ENCODE assay signal across 15 cellular contexts in the genomic region with DNA sequence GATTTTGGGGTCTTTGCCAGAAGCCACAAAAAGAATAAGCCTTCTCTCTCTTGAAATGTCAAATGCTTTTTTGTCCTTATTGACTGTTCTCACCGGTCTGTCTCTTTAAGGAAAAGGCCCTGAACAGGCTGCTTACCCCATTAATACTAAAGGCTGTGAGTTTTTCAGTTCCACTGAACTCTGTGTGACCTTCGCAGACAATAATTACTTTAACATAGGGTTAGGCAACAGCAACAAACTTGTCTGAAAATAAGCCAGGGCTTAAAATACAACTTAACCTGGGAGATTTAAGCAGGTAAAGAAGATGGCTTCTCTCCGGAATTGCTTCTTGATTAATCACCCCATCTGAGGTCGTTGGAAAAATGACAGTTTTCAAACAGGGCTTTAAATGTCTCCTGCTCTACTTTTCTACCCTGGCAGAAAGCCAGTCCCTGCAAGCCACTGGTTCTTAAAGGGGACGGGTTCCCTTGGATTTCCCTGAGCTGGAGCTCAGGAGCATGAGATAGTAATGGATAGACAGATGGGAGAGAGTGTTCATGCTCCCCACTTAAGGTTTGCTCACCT.
DNase-seq lines count a peak whose midpoint lies in the region; FAIRE-seq and TF ChIP-seq lines count a peak whose summit lies in the region.
"Had no signal": no experiment of that assay in that cellular context is flagged by ENCODE, and none has a peak within 500 bp of the region (broad histone marks: within the 10 kb centered on the region; RNA-seq: fewer than 3 reads in every experiment).

No MANE protein-coding gene starts in this region.

- no peak for FAIRE-seq in urothelium cell line (lab: Jason Lieb, UNC)
- FAIRE-seq: A549 had no signal

- no TSS peak for BruUV-seq in MCF 10A (replicated peaks; lab: Mats Ljungman, UMichigan)

- peak overlapping the region; percentile 46 to 50 for H3K27ac ChIP-seq in breast epithelium
- H3K27ac ChIP-seq: A549, dorsolateral prefrontal cortex had no signal

- no peak overlapping the region for H3K27ac Mint-ChIP-seq in MCF 10A (ENCODE audit: low read depth, unreplicated experiment)
- H3K27ac Mint-ChIP-seq: H9; naive thymus-derived CD8-positive, alpha-beta T cell had no signal

- TF ChIP-seq POLR2A in breast epithelium (IDR thresholded peaks at IDR 0.05) = no peak

- no peak overlapping the region for H3K4me3 Mint-ChIP-seq in MCF 10A (ENCODE audit: unreplicated experiment)
- H3K4me3 Mint-ChIP-seq: H9; naive thymus-derived CD8-positive, alpha-beta T cell had no signal

- no peaks in the 10 kb centered on the region for H3K4me1 ChIP-seq in breast epithelium
- H3K4me1 ChIP-seq: A549 had no signal

- CTCF ChIA-PET in MCF 10A (lab: Yijun Ruan, JAX) = no interaction called here

- H3K36me3 Mint-ChIP-seq in MCF 10A (ENCODE audit: insufficient read depth, unreplicated experiment) = no peaks in the 10 kb centered on the region
- H3K36me3 Mint-ChIP-seq: naive thymus-derived CD8-positive, alpha-beta T cell had no signal

- H3K27me3 Mint-ChIP-seq in MCF 10A (ENCODE audit: insufficient read depth, unreplicated experiment) = peaks cover 37% of the 10 kb centered on the region

- H3K27me3 ChIP-seq in breast epithelium = no peaks in the 10 kb centered on the region

- no peaks in the 10 kb centered on the region for H3K4me1 Mint-ChIP-seq in MCF 10A (ENCODE audit: insufficient read depth, unreplicated experiment)
- H3K4me1 Mint-ChIP-seq: H9 had no signal

- H3K4me3 ChIP-seq in breast epithelium (peak overlapping the region in 1 of 3 donors; percentile 5), choroid plexus epithelial cell (ENCODE audit: low read depth, low read length) (no peak overlapping the region)
- H3K4me3 ChIP-seq: A549, smooth muscle cell had no signal

- POLR2A ChIA-PET in MCF 10A (lab: Yijun Ruan, JAX) = no interaction called here

- H3K36me3 ChIP-seq in breast epithelium = no peaks in the 10 kb centered on the region

- intact Hi-C loops in breast epithelium (cut with DNase I; ENCODE audit: low total_unique reads) = no loop called here
- intact Hi-C loops in MCF 10A (cut with micrococcal nuclease) = no loop called here

- no peaks in the 10 kb centered on the region for H3K9me3 ChIP-seq in breast epithelium
- H3K9me3 ChIP-seq: A549 had no signal

- H3K9me3 Mint-ChIP-seq in MCF 10A (ENCODE audit: unreplicated experiment) = no peaks in the 10 kb centered on the region

- TF ChIP-seq CTCF in breast epithelium (IDR thresholded peaks at IDR 0.05) = no peak
- no peak for TF ChIP-seq CTCF in MCF 10A (IDR thresholded peaks at IDR 0.05; ENCODE audit: unreplicated experiment)
- no peak for TF ChIP-seq CTCF in choroid plexus epithelial cell (conservative IDR thresholded peaks at IDR 0.05; ENCODE audit: low read depth, low read length)

- DNase-seq in breast epithelium (ENCODE audit: low spot score in 2 of 2) = no peak
- no peak for DNase-seq in MCF 10A (ENCODE audit: unreplicated experiment)
- DNase-seq in choroid plexus epithelial cell (ENCODE audit: low read depth) = peak; percentile 25
- DNase-seq in medulla oblongata (ENCODE audit: extremely low spot score) = peak; percentile 37
- peak; percentile 20 for DNase-seq in urothelium cell line (ENCODE audit: low spot score)
- DNase-seq in activated effector memory CD4-positive, alpha-beta T cell treated with anti-CD3 and anti-CD28 coated beads, Interleukin-2, amount 50 U/mL, for 16 hours = no peak
- no peak for DNase-seq in HUDEP-2 (lab: John Stamatoyannopoulos, UW; ENCODE audit: unreplicated experiment in 76 of 76)
- no peak for DNase-seq in amniotic stem cell (lab: John Stamatoyannopoulos, UW)
- DNase-seq: activated CD4-positive, alpha-beta T cell treated with anti-CD3 and anti-CD28 coated beads for 1 hour; activated T-cell treated with anti-CD3 and anti-CD28 coated beads, Interleukin-2, amount 50 U/mL, for 1 hour; dorsolateral prefrontal cortex; H9; naive thymus-derived CD8-positive, alpha-beta T cell had no signal

Comparison
In these comparisons a context has a peak if more than half of its experiments do, and no peak if none do; other contexts are left out.
1. DNase-seq: peak in choroid plexus epithelial cell (single experiment), medulla oblongata (single experiment) and urothelium cell line (single experiment); none in breast epithelium (0 of 2), MCF 10A (single experiment), activated effector memory CD4-positive, alpha-beta T cell treated with anti-CD3 and anti-CD28 coated beads, Interleukin-2, amount 50 U/mL, for 16 hours (single experiment), HUDEP-2 (0 of 76) and amniotic stem cell (single experiment).